12 cellular contexts compared by ENCODE assay signal in the genomic region with DNA sequence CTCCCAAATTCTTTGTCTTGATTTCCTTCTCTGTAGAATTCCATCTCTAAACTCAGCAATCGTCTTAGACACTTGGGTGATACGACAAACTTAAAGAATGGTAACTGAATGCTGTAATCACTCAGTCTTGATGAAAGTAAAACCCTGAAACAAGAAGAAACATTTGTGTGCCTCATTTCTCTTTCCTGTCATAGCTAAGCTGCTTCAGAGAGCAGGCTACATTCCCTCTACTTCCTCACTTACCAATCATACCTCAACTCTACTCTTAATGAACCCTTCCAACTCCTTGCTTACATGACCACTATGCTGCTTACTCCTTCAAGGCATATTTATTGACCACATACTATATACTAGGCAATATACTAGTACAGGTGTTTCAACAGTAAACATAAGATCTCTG. TPM values are rescaled to one million over a fixed set of nuclear protein-coding genes. Genes with fewer than 3 reads are reported as not detected.
DNase-seq lines count a peak whose midpoint lies in the region; ATAC-seq lines count a peak whose summit lies in the region.
"Had no signal": no experiment of that assay in that cellular context is flagged by ENCODE, and none has a peak within 500 bp of the region (broad histone marks: within the 10 kb centered on the region; RNA-seq: fewer than 3 reads in every experiment).

No MANE protein-coding gene starts in this region.

- H3K9me2 ChIP-seq in GM23248 (ENCODE audit: insufficient read depth) = no peaks in the 10 kb centered on the region

- H3K9ac ChIP-seq in GM23248 = no peak overlapping the region

- H3K4me3 ChIP-seq in GM23248 = no peak overlapping the region
- H3K4me3 ChIP-seq: heart left ventricle had no signal

- H3K4me2 ChIP-seq in GM23248 (ENCODE audit: unreplicated experiment) = no peak overlapping the region

- in situ Hi-C loops in GM23248 (cut with MboI) = no loop called here

- 0 out of 2 replicates have a peak, but pooled peaks cover 3% of the 10 kb centered on the region for H3K36me3 ChIP-seq in GM23248 (ENCODE audit: low read depth)

- no peak overlapping the region for H3K27ac ChIP-seq in GM23248

- ATAC-seq in GM18858 (IDR thresholded peaks at IDR 0.05; ENCODE audit: unreplicated experiment) (peak; percentile 41), HG03095 (IDR thresholded peaks at IDR 0.05; ENCODE audit: unreplicated experiment) (peak; percentile 35)
- ATAC-seq in central memory CD8-positive, alpha-beta T cell (replicated peaks; ENCODE audit: extremely low read depth, poor library complexity, severe bottlenecking) = no peak
- ATAC-seq: heart left ventricle, sciatic nerve had no signal

- H3K79me2 ChIP-seq in GM23248 (ENCODE audit: insufficient read depth) = peaks cover 99% of the 10 kb centered on the region

- H3F3A ChIP-seq in GM23248 (ENCODE audit: insufficient read depth) = peaks cover 32% of the 10 kb centered on the region

- no peaks in the 10 kb centered on the region for H3K27me3 ChIP-seq in GM23248 (replicated peaks; ENCODE audit: insufficient read depth)
- H3K27me3 ChIP-seq: heart left ventricle had no signal

- peaks cover 40% of the 10 kb centered on the region for H4K20me1 ChIP-seq in GM23248 (ENCODE audit: insufficient read depth)

- WGBS in GM23248 (ENCODE audit: low coverage in 1 of 2, low lambda C conversion rate in 2 of 2, missing lambda C conversion rate in 2 of 2), 2 experiments = 76% methylated on average over 2 of the region's 2 CpGs

- H3K27ac Mint-ChIP-seq in central memory CD8-positive, alpha-beta T cell (ENCODE audit: low read depth) = peak overlapping the region; percentile 63

- no peaks in the 10 kb centered on the region for H3K27me3 Mint-ChIP-seq in central memory CD8-positive, alpha-beta T cell

- H3K36me3 Mint-ChIP-seq in central memory CD8-positive, alpha-beta T cell (ENCODE audit: insufficient read depth) = peaks cover 8% of the 10 kb centered on the region

- DNase-seq in CD1c-positive myeloid dendritic cell (ENCODE audit: extremely low spot score) = peak; percentile 23
- DNase-seq in central memory CD8-positive, alpha-beta T cell (ENCODE audit: low spot score in 2 of 2) = no peak
- DNase-seq in GM23248 = no peak
- no peak for DNase-seq in Ammon's horn (ENCODE audit: low spot score)
- no peak for DNase-seq in anterior cingulate cortex (lab: John Stamatoyannopoulos, UW)
- no peak for DNase-seq in T1000 (lab: John Stamatoyannopoulos, UW)
- DNase-seq: activated gamma-delta T cell treated with Interleukin-2 at 50 U/mL for 16 hours, heart left ventricle, NCI-H1694 had no signal

- peaks cover 61% of the 10 kb centered on the region for H3K4me1 ChIP-seq in GM23248 (ENCODE audit: insufficient read depth)

- peaks cover 60% of the 10 kb centered on the region for H3K4me1 Mint-ChIP-seq in central memory CD8-positive, alpha-beta T cell

- no peak overlapping the region for H3K4me3 Mint-ChIP-seq in central memory CD8-positive, alpha-beta T cell

- H3K9me3 Mint-ChIP-seq in central memory CD8-positive, alpha-beta T cell = no peaks in the 10 kb centered on the region

- H2AFZ ChIP-seq in GM23248 = no peak overlapping the region

- H3K9me3 ChIP-seq in GM23248 (ENCODE audit: low read depth) = no peaks in the 10 kb centered on the region
- H3K9me3 ChIP-seq: heart left ventricle had no signal

RNA-seq across cellular contexts. Expression of gene MAP4K5, which starts 8.3 kb away (rescaled TPM):
- 166 and 194 TPM in 2 replicates for total RNA-seq in GM23248 (2014; rRNA removed; shearing (Covaris generic))
- 98.0 and 101 TPM in 2 replicates for polyA plus RNA-seq in GM23248 (2016; fragmentation: Nextera tagmentation; extraction: Ambion mirVana)

RNA-seq across cellular contexts. Expression of gene ATL1, which starts 35.9 kb away (rescaled TPM):
- total RNA-seq in GM23248 (2014; rRNA removed; shearing (Covaris generic)) = 10.5 and 10.8 TPM in 2 replicates
- 10.7 and 11.4 TPM in 2 replicates for polyA plus RNA-seq in GM23248 (2016; fragmentation: Nextera tagmentation; extraction: Ambion mirVana)
